ENCODE assay signal across 17 cellular contexts in the genomic region with DNA sequence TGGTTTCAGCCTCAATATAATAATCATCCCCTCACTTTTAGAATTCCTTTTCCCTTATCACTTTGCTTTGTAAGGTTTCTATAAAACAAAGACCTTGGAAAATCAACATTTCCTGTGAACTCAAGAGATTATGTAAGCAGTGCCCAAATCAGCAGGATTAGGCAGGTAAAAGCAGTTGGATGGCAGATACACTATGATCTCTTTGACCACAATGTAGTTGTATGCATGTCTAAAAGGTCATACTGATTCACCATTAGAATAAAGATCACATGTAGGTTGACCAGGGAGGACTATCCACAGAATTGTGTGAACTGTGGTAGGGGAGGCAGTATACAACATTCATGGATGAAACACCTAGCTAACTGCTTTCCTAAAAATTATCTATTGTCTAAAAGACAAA.
"Had no signal": no experiment of that assay in that cellular context is flagged by ENCODE, and none has a peak within 500 bp of the region (broad histone marks: within the 10 kb centered on the region; RNA-seq: fewer than 3 reads in every experiment).

No MANE protein-coding gene starts in this region.

- H3K27ac ChIP-seq: brain microvascular endothelial cell, esophagus muscularis mucosa, neutrophil, tibial nerve, uterus had no signal

- H3K9me3 ChIP-seq: esophagus muscularis mucosa, neutrophil, uterus had no signal

- ATAC-seq: activated CD4-positive, CD25-positive, alpha-beta regulatory T cell treated with anti-CD3 and anti-CD28 coated beads, Interleukin-2, amount 50 U/mL, for 24 hours; activated CD8-positive, alpha-beta T cell treated with anti-CD3 and anti-CD28 coated beads, Interleukin-2, amount 10 ng/mL, durations not matched to agents 7 days and 5 days; natural killer cell treated with Interleukin-12 subunit alpha and Interleukin-12 subunit beta and Interleukin-15 and Interleukin-18, amount 100 ng/mL, for 72 hours; stimulated activated naive CD8-positive, alpha-beta T cell treated with anti-CD3 and anti-CD28 coated beads, Interleukin-15, Interleukin-2, amounts not matched to agents 100 U/mL and 50 U/mL, for 24 hours had no signal

- H3K27me3 ChIP-seq: brain microvascular endothelial cell, esophagus muscularis mucosa, neutrophil, spleen, tibial nerve, uterus had no signal

- H3K4me1 ChIP-seq: uterus had no signal

- H3K4me3 ChIP-seq: esophagus muscularis mucosa, spleen, tibial nerve, uterus had no signal

- DNase-seq: activated CD4-positive, alpha-beta T cell treated with anti-CD3 and anti-CD28 coated beads, Interleukin-2, amount 10 ng/mL, durations not matched to agents 7 days and 5 days; activated CD8-positive, alpha-beta T cell treated with anti-CD3 and anti-CD28 coated beads, Interleukin-2, amount 10 ng/mL, durations not matched to agents 7 days and 5 days; activated naive CD4-positive, alpha-beta T cell treated with anti-CD3 and anti-CD28 coated beads for 36 hours; activated T-cell treated with anti-CD3 and anti-CD28 coated beads, Interleukin-2, amount 50 U/mL, for 24 hours; brain microvascular endothelial cell; cerebellar nuclear complex; effector CD8-positive, alpha-beta T cell; spleen; stimulated activated CD8-positive, alpha-beta memory T cell treated with anti-CD3 and anti-CD28 coated beads, Interleukin-4, amount 100 ng/mL, for 48 hours; stimulated activated naive CD8-positive, alpha-beta T cell treated with anti-CD3 and anti-CD28 coated beads, Interleukin-15, Interleukin-2, amounts not matched to agents 100 U/mL and 50 U/mL, for 24 hours; substantia nigra; uterus had no signal

- H3K36me3 ChIP-seq: brain microvascular endothelial cell, esophagus muscularis mucosa, neutrophil, spleen, tibial nerve, uterus had no signal
